ENCODE assay signal across 22 cellular contexts in the genomic region with DNA sequence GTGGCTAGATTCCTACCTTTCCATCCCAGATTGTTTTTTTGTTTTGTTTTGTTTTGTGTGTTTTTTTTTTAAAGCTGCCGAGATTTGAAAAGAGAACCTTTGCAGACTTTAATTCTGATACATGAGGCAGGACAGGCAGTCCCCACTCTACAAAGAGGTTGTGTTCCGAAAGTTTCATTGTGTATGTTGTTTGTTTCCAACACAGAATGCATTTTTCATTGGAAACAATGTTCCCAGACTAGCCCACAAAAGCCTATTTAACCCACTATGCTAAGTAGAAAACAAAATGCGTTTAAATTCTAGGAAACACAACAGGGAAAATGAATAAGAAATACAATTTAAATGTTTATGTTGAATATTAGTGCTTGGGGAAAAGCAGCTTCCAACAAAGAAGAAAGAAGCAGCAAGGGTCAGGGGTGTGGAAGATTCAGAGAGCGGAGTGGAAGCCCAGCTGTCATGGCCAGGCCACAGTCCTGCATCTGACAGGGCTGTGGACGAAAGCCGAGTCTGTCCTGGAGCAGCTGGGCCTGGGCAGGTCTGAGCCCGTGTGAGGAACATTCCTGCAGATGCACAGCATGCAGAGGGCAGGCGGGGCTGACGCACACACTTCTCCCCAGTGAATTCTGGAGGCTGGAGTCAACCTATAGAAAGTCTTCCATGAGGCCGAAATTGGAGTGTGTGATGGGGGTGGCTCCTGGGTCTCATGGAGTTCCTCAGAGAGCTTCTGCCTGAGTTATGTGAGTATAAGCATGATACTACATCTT. TPM values are rescaled to one million over a fixed set of nuclear protein-coding genes. Genes with fewer than 3 reads are reported as not detected.
DNase-seq lines count a peak whose midpoint lies in the region; ATAC-seq, FAIRE-seq and TF ChIP-seq lines count a peak whose summit lies in the region.
"Had no signal": no experiment of that assay in that cellular context is flagged by ENCODE, and none has a peak within 500 bp of the region (broad histone marks: within the 10 kb centered on the region; RNA-seq: fewer than 3 reads in every experiment).

No MANE protein-coding gene starts in this region.

- peaks cover 2% of the 10 kb centered on the region for H3K4me1 ChIP-seq in RWPE2 (ENCODE audit: insufficient read depth, poor library complexity, severe bottlenecking)
- H3K4me1 ChIP-seq in foreskin keratinocyte, result peaks cover 11% of the 10 kb centered on the region
- H3K4me1 ChIP-seq in ascending aorta, result no peaks in the 10 kb centered on the region
- H3K4me1 ChIP-seq: BLaER1, gastroesophageal sphincter, parathyroid adenoma had no signal

- H3K27ac Mint-ChIP-seq in nephron (peak overlapping the region; percentile 47 to 76 (median 67)), immature natural killer cell (no peak overlapping the region)
- H3K27ac Mint-ChIP-seq: activated naive CD8-positive, alpha-beta T cell treated with anti-CD3 and anti-CD28 coated beads for 36 hours; IgD-negative memory B cell had no signal

- H3K27me3 Mint-ChIP-seq in nephron (ENCODE audit: low read depth) (peaks cover 4% of the 10 kb centered on the region), immature natural killer cell (ENCODE audit: low read depth in 3 of 3) (peaks cover 2 to 9% (median 4%) of the 10 kb centered on the region in 3 donors)
- H3K27me3 Mint-ChIP-seq: activated naive CD8-positive, alpha-beta T cell treated with anti-CD3 and anti-CD28 coated beads for 36 hours; brain; IgD-negative memory B cell had no signal

- H3K4me3 ChIP-seq in RWPE2 (ENCODE audit: severe bottlenecking) (no peak overlapping the region), ascending aorta (no peak overlapping the region)
- H3K4me3 ChIP-seq: BLaER1, gastroesophageal sphincter, smooth muscle cell had no signal

- peak overlapping the region in 2 of 3 experiments; percentile 70 to 74 for H3K4me3 Mint-ChIP-seq in nephron
- no peak overlapping the region for H3K4me3 Mint-ChIP-seq in immature natural killer cell
- H3K4me3 Mint-ChIP-seq: activated naive CD8-positive, alpha-beta T cell treated with anti-CD3 and anti-CD28 coated beads for 36 hours; IgD-negative memory B cell had no signal

- no peak for FAIRE-seq in HTR-8/SVneo (lab: Jason Lieb, UNC)
- FAIRE-seq: A204.1, H54 had no signal

- H3K27ac ChIP-seq in RWPE2 (ENCODE audit: poor library complexity, severe bottlenecking) (no peak overlapping the region), foreskin keratinocyte (no peak overlapping the region), ascending aorta (no peak overlapping the region)
- H3K27ac ChIP-seq: BLaER1, gastroesophageal sphincter, parathyroid adenoma had no signal

- H3K27me3 ChIP-seq in RWPE2 (ENCODE audit: insufficient read depth, poor library complexity, severe bottlenecking) (no peaks in the 10 kb centered on the region), foreskin keratinocyte (no peaks in the 10 kb centered on the region), ascending aorta (no peaks in the 10 kb centered on the region)
- H3K27me3 ChIP-seq: BLaER1, gastroesophageal sphincter had no signal

- ATAC-seq in RWPE2 (ENCODE audit: low read depth) (peak; percentile 99), foreskin keratinocyte (peak; percentile 99)
- ATAC-seq: gastroesophageal sphincter had no signal

- intact Hi-C loops in ascending aorta (cut with DNase I), result no loop called here

- in situ Hi-C loops in KBM-7 (cut with MboI; ENCODE audit: low pct_unique_long_range_greater_than_20kb, low sequenced_read_pairs), result no loop called here

- H3K9me3 ChIP-seq in RWPE2 (ENCODE audit: severe bottlenecking) (no peaks in the 10 kb centered on the region), ascending aorta (no peaks in the 10 kb centered on the region)
- H3K9me3 ChIP-seq: BLaER1, gastroesophageal sphincter had no signal

- H3K4me1 Mint-ChIP-seq in nephron (peaks cover 25% of the 10 kb centered on the region), immature natural killer cell (no peaks in the 10 kb centered on the region)
- H3K4me1 Mint-ChIP-seq: activated naive CD8-positive, alpha-beta T cell treated with anti-CD3 and anti-CD28 coated beads for 36 hours had no signal

- H3K36me3 ChIP-seq in RWPE2 (ENCODE audit: low read depth) (no peaks in the 10 kb centered on the region), ascending aorta (no peaks in the 10 kb centered on the region)
- H3K36me3 ChIP-seq: BLaER1, gastroesophageal sphincter had no signal

- TF ChIP-seq CTCF in RWPE2 (IDR thresholded peaks at IDR 0.05; ENCODE audit: poor library complexity, severe bottlenecking) (no peak), foreskin keratinocyte (conservative IDR thresholded peaks at IDR 0.05) (no peak), nephron (IDR thresholded peaks at IDR 0.05; ENCODE audit: unreplicated experiment in 3 of 3) (no peak), ascending aorta (IDR thresholded peaks at IDR 0.05) (no peak)

- DNase-seq in DMS 273 (lab: John Stamatoyannopoulos, UW; ENCODE audit: unreplicated experiment) (peak; percentile 80), RWPE2 (ENCODE audit: low spot score) (peak; percentile 66), foreskin keratinocyte (peak; percentile 57 to 82), KBM-7 (no peak), HTR-8/SVneo (ENCODE audit: insufficient read length, low spot score) (no peak), immature natural killer cell (no peak), ascending aorta (ENCODE audit: low spot score in 2 of 2) (no peak)
- DNase-seq: activated naive CD8-positive, alpha-beta T cell treated with anti-CD3 and anti-CD28 coated beads for 36 hours; dermis blood vessel endothelial cell; erythroblast; NCI-H1930; stimulated activated CD4-positive, alpha-beta T cell treated with anti-CD3 and anti-CD28 coated beads, Interleukin-4, amount 100 ng/mL, for 1 hour; SW 1271 had no signal

- H3K9me3 Mint-ChIP-seq in nephron (peaks cover 4% of the 10 kb centered on the region), immature natural killer cell (no peaks in the 10 kb centered on the region)
- H3K9me3 Mint-ChIP-seq: IgD-negative memory B cell had no signal

- H3K36me3 Mint-ChIP-seq in nephron (ENCODE audit: low read depth) (no peaks in the 10 kb centered on the region), immature natural killer cell (no peaks in the 10 kb centered on the region)
- H3K36me3 Mint-ChIP-seq: activated naive CD8-positive, alpha-beta T cell treated with anti-CD3 and anti-CD28 coated beads for 36 hours; brain had no signal

RNA-seq across cellular contexts. Expression of a gene that starts 12.4 kb away (rescaled TPM):
- total RNA-seq in foreskin keratinocyte (30.9 and 32.0 TPM in 2 replicates), ascending aorta (33.2 TPM)
- polyA plus RNA-seq in foreskin keratinocyte (7.3 and 8.2 TPM in 2 replicates), immature natural killer cell (under 1 TPM in 2 of 3 donors, not detected in 1; 0.10 to 0.39 TPM)

Comparison
In these comparisons a context has a peak if more than half of its experiments do, and no peak if none do; other contexts are left out.
1. DNase-seq: peak in DMS 273 (single experiment), RWPE2 (single experiment) and foreskin keratinocyte (2 of 2); none in KBM-7 (single experiment), HTR-8/SVneo (single experiment), immature natural killer cell (0 of 3) and ascending aorta (0 of 2).
2. H3K27ac Mint-ChIP-seq: peak in nephron (3 of 3); none in immature natural killer cell (0 of 6).
3. H3K4me3 Mint-ChIP-seq: peak in nephron (2 of 3); none in immature natural killer cell (0 of 5).